Comparison of ENCODE assay signal across 8 cellular contexts in the genomic region with DNA sequence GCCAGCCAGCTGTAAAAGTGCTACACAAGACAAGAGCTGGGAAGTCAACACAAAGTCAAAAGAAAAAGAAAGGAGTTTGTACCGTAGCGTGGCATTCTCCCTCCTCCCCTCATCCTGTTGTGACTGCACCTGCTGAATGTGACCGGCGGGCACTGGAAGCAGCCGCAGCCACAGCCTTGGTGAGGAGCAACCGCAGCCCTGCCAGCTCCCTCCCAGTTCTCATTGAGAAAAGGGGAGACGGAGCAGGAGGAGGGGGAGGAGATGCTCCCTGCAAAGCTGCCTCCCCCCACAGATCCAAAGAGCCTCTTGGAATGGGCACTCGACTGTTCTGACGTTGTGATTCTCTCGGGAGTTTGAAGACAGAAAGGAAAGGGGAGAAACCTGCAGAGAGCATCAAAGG.
DNase-seq lines count a peak whose midpoint lies in the region; ATAC-seq and TF ChIP-seq lines count a peak whose summit lies in the region.

No MANE protein-coding gene starts in this region.

- H3K4me3 ChIP-seq in rectal smooth muscle tissue (ENCODE audit: low read length) (peak overlapping the region; percentile 33), MM.1S (ENCODE audit: low read length) (no peak overlapping the region)

- H3K9ac ChIP-seq in rectal smooth muscle tissue (ENCODE audit: low read length) (no peak overlapping the region), MM.1S (ENCODE audit: low read length) (no peak overlapping the region)

- ATAC-seq in GM18907 (IDR thresholded peaks at IDR 0.05; ENCODE audit: unreplicated experiment) (peak; percentile 57), left cardiac atrium (peak in 1 of 2 donors; percentile 36), GM19324 (IDR thresholded peaks at IDR 0.05; ENCODE audit: low FRiP score, unreplicated experiment) (no peak), GM21367 (IDR thresholded peaks at IDR 0.05; ENCODE audit: unreplicated experiment) (no peak)

- H2AFZ ChIP-seq in MM.1S (ENCODE audit: low read length): no peak overlapping the region

- DNase-seq in NCI-H2081 treated with DMSO at 0.1 percent for 48 hours (lab: John Stamatoyannopoulos, UW): peak; percentile 2
- peak; percentile 24 for DNase-seq in left cardiac atrium
- no peak for DNase-seq in GOT3 (lab: John Stamatoyannopoulos, UW)
- no peak for DNase-seq in MM.1S

- no peak overlapping the region for H3K4me2 ChIP-seq in MM.1S (ENCODE audit: low read depth, low read length)

- H3K27me3 ChIP-seq in rectal smooth muscle tissue (ENCODE audit: control insufficient read depth, insufficient read depth, low read length): no peaks in the 10 kb centered on the region
- no peaks in the 10 kb centered on the region for H3K27me3 ChIP-seq in MM.1S (replicated peaks; ENCODE audit: insufficient read depth, low read length)

- intact Hi-C loops in left cardiac atrium (cut with DNase I): no loop called here

- H3K4me1 ChIP-seq in rectal smooth muscle tissue (ENCODE audit: control insufficient read depth, insufficient read depth, low read length) (no peaks in the 10 kb centered on the region), MM.1S (ENCODE audit: low read length) (no peaks in the 10 kb centered on the region)

- no peaks in the 10 kb centered on the region for H3K9me3 ChIP-seq in MM.1S (replicated peaks; ENCODE audit: insufficient read depth, low read length)

- no peaks in the 10 kb centered on the region for H3F3A ChIP-seq in MM.1S (ENCODE audit: insufficient read depth, low read length)

- no peaks in the 10 kb centered on the region for H3K79me2 ChIP-seq in MM.1S (ENCODE audit: low read length)

- H3K36me3 ChIP-seq in rectal smooth muscle tissue (ENCODE audit: control insufficient read depth, insufficient read depth, low read length) (no peaks in the 10 kb centered on the region), MM.1S (replicated peaks; ENCODE audit: insufficient read depth, low read length) (no peaks in the 10 kb centered on the region)

- H4K20me1 ChIP-seq in MM.1S (ENCODE audit: insufficient read depth, low read length): no peaks in the 10 kb centered on the region

- H3K27ac ChIP-seq in rectal smooth muscle tissue (ENCODE audit: low read depth, low read length): no peak overlapping the region
- H3K27ac ChIP-seq in MM.1S (ENCODE audit: low read length): no peak overlapping the region

- H3K9me2 ChIP-seq in MM.1S (replicated peaks; ENCODE audit: insufficient read depth, low read length): no peaks in the 10 kb centered on the region

- TF ChIP-seq CTCF in MM.1S (IDR thresholded peaks at IDR 0.05; ENCODE audit: low read length): no peak

Comparison
In these comparisons a context has a peak if more than half of its experiments do, and no peak if none do; other contexts are left out.
1. DNase-seq: peak in NCI-H2081 treated with DMSO at 0.1 percent for 48 hours (single experiment) and left cardiac atrium (single experiment); none in GOT3 (single experiment) and MM.1S (single experiment).